In genomic region chr12:95402096-95402495, GRCh38 we compare ENCODE assay signal across 23 cellular contexts.
"Had no signal": no experiment of that assay in that cellular context is flagged by ENCODE, and none has a peak within 500 bp of the region (broad histone marks: within the 10 kb centered on the region; RNA-seq: fewer than 3 reads in every experiment).

No MANE protein-coding gene starts in this region.

- DNase-seq: effector CD8-positive, alpha-beta T cell; esophagus squamous epithelium; foreskin fibroblast; glutamatergic neuron; kidney glomerular epithelial cell; mammary epithelial cell; naive thymus-derived CD8-positive, alpha-beta T cell; nucleus accumbens; ovary; sigmoid colon; small intestine; stimulated activated CD4-positive, alpha-beta T cell treated with anti-CD3 and anti-CD28 coated beads, Interleukin-12 subunit alpha, Interleukin-12 subunit beta, amount 100 ng/mL, for 4 hours; stimulated activated naive CD4-positive, alpha-beta T cell treated with Interleukin-2 at 50 U/mL for 16 hours; thyroid gland; upper lobe of right lung had no signal

- H3K27me3 ChIP-seq: gastroesophageal sphincter, ovary, right atrium auricular region, suprapubic skin, thyroid gland, upper lobe of right lung, vagina had no signal

- ATAC-seq: gastroesophageal sphincter; left lobe of liver; naive thymus-derived CD8-positive, alpha-beta T cell; upper lobe of right lung had no signal

- H3K4me3 Mint-ChIP-seq: naive thymus-derived CD8-positive, alpha-beta T cell had no signal

- H3K36me3 ChIP-seq: esophagus squamous epithelium, gastroesophageal sphincter, ovary, right atrium auricular region, sigmoid colon, suprapubic skin, thyroid gland, upper lobe of right lung, vagina had no signal

- H3K4me1 ChIP-seq: gastroesophageal sphincter, right atrium auricular region, thyroid gland, upper lobe of right lung had no signal

- H3K4me1 Mint-ChIP-seq: naive thymus-derived CD8-positive, alpha-beta T cell had no signal

- H3K27ac Mint-ChIP-seq: naive thymus-derived CD8-positive, alpha-beta T cell had no signal

- FAIRE-seq: islet of Langerhans, small intestine had no signal

- H3K9me3 ChIP-seq: esophagus squamous epithelium, gastroesophageal sphincter, ovary, right atrium auricular region, sigmoid colon, suprapubic skin, thyroid gland, upper lobe of right lung, vagina had no signal

- H3K4me3 ChIP-seq: coronary artery, esophagus squamous epithelium, gastroesophageal sphincter, ovary, right atrium auricular region, sigmoid colon, suprapubic skin, thyroid gland, upper lobe of right lung, vagina had no signal

- H3K36me3 Mint-ChIP-seq: naive thymus-derived CD8-positive, alpha-beta T cell had no signal

- H3K27ac ChIP-seq: coronary artery, epithelial cell of prostate, esophagus squamous epithelium, gastroesophageal sphincter, ovary, right atrium auricular region, sigmoid colon, suprapubic skin, thyroid gland, upper lobe of right lung, vagina had no signal

- H3K9me3 Mint-ChIP-seq: naive thymus-derived CD8-positive, alpha-beta T cell had no signal
